ENCODE assay signal across 16 cellular contexts in genomic region chr15:99582508-99582960, GRCh38. TPM values are rescaled to one million over a fixed set of nuclear protein-coding genes. Genes with fewer than 3 reads are reported as not detected.
A peak's percentile ranks its signal among the peaks of the same experiment; 100 is the strongest.
DNase-seq lines count a peak whose midpoint lies in the region; ATAC-seq and TF ChIP-seq lines count a peak whose summit lies in the region.
"Had no signal": no experiment of that assay in that cellular context is flagged by ENCODE, and none has a peak within 500 bp of the region (broad histone marks: within the 10 kb centered on the region; RNA-seq: fewer than 3 reads in every experiment).

No MANE protein-coding gene starts in this region.

- peaks cover 18% of the 10 kb centered on the region for H3K4me1 ChIP-seq in HEK293 (ENCODE audit: control insufficient read depth, insufficient read depth, low read length)
- peaks cover 0 to 26% of the 10 kb centered on the region in 2 donors for H3K4me1 ChIP-seq in left lung
- H3K4me1 ChIP-seq: BLaER1, SJCRH30 had no signal

- H3K9me3 ChIP-seq in HEK293 (ENCODE audit: control insufficient read depth, insufficient read depth, low read depth, low read length) (peaks cover 5% of the 10 kb centered on the region; the same call in 1 of the 2 replicates), left lung (peaks cover 4 to 12% of the 10 kb centered on the region in 2 donors)
- H3K9me3 ChIP-seq: Peyer's patch, SJCRH30 had no signal

- H3K27me3 ChIP-seq in left lung = no peaks in the 10 kb centered on the region
- H3K27me3 ChIP-seq: BLaER1, Peyer's patch, SJCRH30 had no signal

- no peaks in the 10 kb centered on the region for H3K9me3 Mint-ChIP-seq in glutamatergic neuron (ENCODE audit: unreplicated experiment)
- H3K9me3 Mint-ChIP-seq in stimulated activated effector memory CD8-positive, alpha-beta T cell treated with anti-CD3 and anti-CD28 coated beads, Interleukin-12 subunit alpha, Interleukin-12 subunit beta, amount 100 ng/mL, for 72 hours = peaks cover 9% of the 10 kb centered on the region

- H3K4me3 ChIP-seq in HEK293 (ENCODE audit: low read depth, low read length) (no peak overlapping the region), left lung (no peak overlapping the region)
- H3K4me3 ChIP-seq: BLaER1, Peyer's patch, SJCRH30 had no signal

- peaks cover 4% of the 10 kb centered on the region for H3K27me3 Mint-ChIP-seq in glutamatergic neuron (ENCODE audit: unreplicated experiment)

- peak overlapping the region; percentile 62 for H3K27ac Mint-ChIP-seq in glutamatergic neuron (ENCODE audit: unreplicated experiment)
- no peak overlapping the region for H3K27ac Mint-ChIP-seq in stimulated activated effector memory CD8-positive, alpha-beta T cell treated with anti-CD3 and anti-CD28 coated beads, Interleukin-12 subunit alpha, Interleukin-12 subunit beta, amount 100 ng/mL, for 72 hours

- no peaks in the 10 kb centered on the region for H3K36me3 Mint-ChIP-seq in glutamatergic neuron (ENCODE audit: unreplicated experiment)
- no peaks in the 10 kb centered on the region for H3K36me3 Mint-ChIP-seq in stimulated activated effector memory CD8-positive, alpha-beta T cell treated with anti-CD3 and anti-CD28 coated beads, Interleukin-12 subunit alpha, Interleukin-12 subunit beta, amount 100 ng/mL, for 72 hours

- POLR2A ChIA-PET in HEK293 (lab: Yijun Ruan, JAX) = no interaction called here

- intact Hi-C loops in left lung (cut with DNase I) = no loop called here

- H3K36me3 ChIP-seq in HEK293 (ENCODE audit: control insufficient read depth in 2 of 2, insufficient read depth in 1 of 2, low read length in 2 of 2) (no peaks in the 10 kb centered on the region), left lung (no peaks in the 10 kb centered on the region)
- H3K36me3 ChIP-seq: Peyer's patch had no signal

- H3K4me1 Mint-ChIP-seq in glutamatergic neuron (ENCODE audit: low read depth, unreplicated experiment) = peaks cover 31% of the 10 kb centered on the region
- H3K4me1 Mint-ChIP-seq in stimulated activated effector memory CD8-positive, alpha-beta T cell treated with anti-CD3 and anti-CD28 coated beads, Interleukin-12 subunit alpha, Interleukin-12 subunit beta, amount 100 ng/mL, for 72 hours = peaks cover 50% of the 10 kb centered on the region

- H3K27ac ChIP-seq in HEK293 (ENCODE audit: extremely low read depth, low read depth, low read length) (no peak overlapping the region), left lung (no peak overlapping the region)
- H3K27ac ChIP-seq: BLaER1, Peyer's patch, SJCRH30 had no signal

- peak overlapping the region; percentile 27 for H3K4me3 Mint-ChIP-seq in glutamatergic neuron (ENCODE audit: unreplicated experiment)
- H3K4me3 Mint-ChIP-seq in stimulated activated effector memory CD8-positive, alpha-beta T cell treated with anti-CD3 and anti-CD28 coated beads, Interleukin-12 subunit alpha, Interleukin-12 subunit beta, amount 100 ng/mL, for 72 hours = no peak overlapping the region

- ATAC-seq in stimulated activated effector memory CD8-positive, alpha-beta T cell treated with anti-CD3 and anti-CD28 coated beads, Interleukin-12 subunit alpha, Interleukin-12 subunit beta, amount 100 ng/mL, for 72 hours = peak; percentile 50
- ATAC-seq in left lung (no peak), HG03039 (IDR thresholded peaks at IDR 0.05; ENCODE audit: unreplicated experiment) (no peak), GM21576 (IDR thresholded peaks at IDR 0.05; ENCODE audit: unreplicated experiment) (no peak)

- TF ChIP-seq CTCF in HEK293 (tag by site-specific recombination; IDR thresholded peaks at IDR 0.05) (no peak), glutamatergic neuron (IDR thresholded peaks at IDR 0.05; ENCODE audit: partially characterized antibody, unreplicated experiment) (no peak), left lung (IDR thresholded peaks at IDR 0.05) (no peak)

- CTCF ChIA-PET in HEK293 (lab: Yijun Ruan, JAX) = interaction anchor here (0.5 to 0.9 kb wide), 2 partner anchors 327 to 646 kb away, joined by 3 to 8 read pairs; no protein-coding TSS in a partner anchor

- DNase-seq in OCI-M1 (lab: John Stamatoyannopoulos, UW) = peak; percentile 30
- DNase-seq in glutamatergic neuron = no peak
- DNase-seq in stimulated activated effector memory CD8-positive, alpha-beta T cell treated with anti-CD3 and anti-CD28 coated beads, Interleukin-12 subunit alpha, Interleukin-12 subunit beta, amount 100 ng/mL, for 72 hours (ENCODE audit: low spot score in 2 of 2) = no peak
- no peak for DNase-seq in left lung
- DNase-seq: HCEC 1CT, KG1, NCI-H187 treated with DMSO at 0.1 percent for 48 hours, NCI-H446 treated with DMSO at 0.1 percent for 48 hours, NCI-H82, Peyer's patch, SJCRH30, SW 1271 had no signal

TF ChIP-seq in HEK293, 187 proteins besides CTCF, POLR2A, EP300 and RAD21:
- peak; percentile 57 for TF ChIP-seq PRDM6 (tag by site-specific recombination; IDR thresholded peaks at IDR 0.05)
- TF ChIP-seq BCL11A (tag by site-specific recombination; IDR thresholded peaks at IDR 0.05; ENCODE audit: low read depth) = no peak
- TF ChIP-seq ZNF664 (tag by site-specific recombination; IDR thresholded peaks at IDR 0.05) = peak; percentile 72; the same call in 1 of the 2 replicates

RNA-seq across cellular contexts. Expression of gene MEF2A, which starts 16.8 kb away (rescaled TPM):
- total RNA-seq in glutamatergic neuron (ENCODE audit: unreplicated experiment) (49.5 TPM), left lung (10 to 100 TPM; 56.1 to 68.1 TPM)
